1 cellular context compared by ENCODE assay signal in the genomic region with DNA sequence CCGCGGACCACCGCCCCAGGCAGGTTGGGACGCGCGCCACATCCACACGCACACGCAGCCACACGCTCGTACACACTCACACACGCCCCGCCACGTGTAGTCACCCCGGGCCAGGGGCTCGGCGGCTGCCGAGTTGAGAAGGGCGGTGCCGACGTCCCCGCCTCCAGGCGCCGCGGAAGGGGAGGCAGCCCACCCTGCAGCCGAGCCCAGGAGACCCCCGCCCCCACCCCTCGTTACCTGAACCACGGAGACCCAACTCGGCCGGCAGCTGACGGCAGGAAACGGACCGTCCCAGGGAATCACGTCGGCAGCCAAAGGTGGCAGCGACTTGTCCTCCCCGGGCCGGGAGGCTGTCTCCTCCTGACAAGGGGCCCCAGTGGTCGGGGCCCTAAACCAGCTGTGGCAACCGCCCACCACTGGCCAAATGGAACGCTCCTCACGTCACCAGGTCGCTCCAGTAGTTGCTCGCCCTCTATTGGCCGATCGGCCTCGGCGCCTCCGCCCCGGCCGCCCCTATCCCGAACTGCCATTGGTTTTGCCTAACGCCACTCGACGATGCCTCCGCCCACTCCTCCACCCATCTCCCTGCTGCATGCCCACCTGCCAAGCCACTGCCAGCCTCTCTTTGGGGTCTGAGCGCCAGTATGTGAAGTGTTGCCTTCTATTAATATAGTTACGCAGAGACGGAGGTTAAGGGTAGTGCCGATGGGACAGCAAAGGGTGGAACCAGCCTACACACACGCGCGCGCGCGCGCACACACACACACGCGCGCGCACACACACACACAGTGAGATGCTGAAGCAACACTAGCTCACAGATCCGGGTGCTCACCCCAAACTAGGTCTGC.
TF ChIP-seq lines count a peak whose summit lies in the region.

Gene ZDHHC9 (minus strand): TSS at position 428 of the 848 bp plus-strand sequence. CDS start 1,941 bp downstream, outside the sequence.

TF ChIP-seq in HEK293, 187 proteins besides CTCF, POLR2A, EP300 and RAD21 (continued from another document and continues in another):
- TF ChIP-seq, protein P1, sequence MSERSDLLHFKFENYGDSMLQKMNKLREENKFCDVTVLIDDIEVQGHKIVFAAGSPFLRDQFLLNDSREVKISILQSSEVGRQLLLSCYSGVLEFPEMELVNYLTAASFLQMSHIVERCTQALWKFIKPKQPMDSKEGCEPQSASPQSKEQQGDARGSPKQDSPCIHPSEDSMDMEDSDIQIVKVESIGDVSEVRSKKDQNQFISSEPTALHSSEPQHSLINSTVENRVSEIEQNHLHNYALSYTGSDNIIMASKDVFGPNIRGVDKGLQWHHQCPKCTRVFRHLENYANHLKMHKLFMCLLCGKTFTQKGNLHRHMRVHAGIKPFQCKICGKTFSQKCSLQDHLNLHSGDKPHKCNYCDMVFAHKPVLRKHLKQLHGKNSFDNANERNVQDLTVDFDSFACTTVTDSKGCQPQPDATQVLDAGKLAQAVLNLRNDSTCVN (tag by site-specific recombination; optimal IDR thresholded peaks at IDR 0.05) = peak; percentile 87
- no peak for TF ChIP-seq ZNF530 (tag by site-specific recombination; IDR thresholded peaks at IDR 0.05; ENCODE audit: low read depth)
- no peak for TF ChIP-seq ZNF677 (tag by site-specific recombination; IDR thresholded peaks at IDR 0.05)
- peak; percentile 98 for TF ChIP-seq HIC1 (tag by site-specific recombination; IDR thresholded peaks at IDR 0.05)
- no peak for TF ChIP-seq ZNF423 (tag by site-specific recombination; IDR thresholded peaks at IDR 0.05)
- TF ChIP-seq ZNF391 (tag by site-specific recombination; IDR thresholded peaks at IDR 0.05; ENCODE audit: borderline replicate concordance, low read depth) = no peak
- TF ChIP-seq, protein P2, sequence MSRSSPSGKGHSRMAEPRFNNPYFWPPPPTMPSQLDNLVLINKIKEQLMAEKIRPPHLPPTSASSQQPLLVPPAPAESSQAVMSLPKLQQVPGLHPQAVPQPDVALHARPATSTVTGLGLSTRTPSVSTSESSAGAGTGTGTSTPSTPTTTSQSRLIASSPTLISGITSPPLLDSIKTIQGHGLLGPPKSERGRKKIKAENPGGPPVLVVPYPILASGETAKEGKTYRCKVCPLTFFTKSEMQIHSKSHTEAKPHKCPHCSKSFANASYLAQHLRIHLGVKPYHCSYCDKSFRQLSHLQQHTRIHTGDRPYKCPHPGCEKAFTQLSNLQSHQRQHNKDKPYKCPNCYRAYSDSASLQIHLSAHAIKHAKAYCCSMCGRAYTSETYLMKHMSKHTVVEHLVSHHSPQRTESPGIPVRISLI (tag by site-specific recombination; IDR thresholded peaks at IDR 0.05) = no peak
- no peak for TF ChIP-seq ZNF518A (tag by site-specific recombination; conservative IDR thresholded peaks at IDR 0.05; ENCODE audit: low read depth)
- TF ChIP-seq ZFP3 (tag by site-specific recombination; IDR thresholded peaks at IDR 0.05; ENCODE audit: low read depth) = no peak
- no peak for TF ChIP-seq ZNF19 (tag by site-specific recombination; IDR thresholded peaks at IDR 0.05; ENCODE audit: low read depth)
- TF ChIP-seq WT1 (tag by site-specific recombination; IDR thresholded peaks at IDR 0.05) = peak; percentile 67
- no peak for TF ChIP-seq ZNF426 (tag by site-specific recombination; IDR thresholded peaks at IDR 0.05)
- TF ChIP-seq ZNF521 (tag by site-specific recombination; IDR thresholded peaks at IDR 0.05) = no peak
- no peak for TF ChIP-seq ZNF266 (tag by site-specific recombination; IDR thresholded peaks at IDR 0.05; ENCODE audit: low read depth)
- TF ChIP-seq ZNF404 (tag by site-specific recombination; IDR thresholded peaks at IDR 0.05) = no peak
- TF ChIP-seq PRDM6 (tag by site-specific recombination; IDR thresholded peaks at IDR 0.05) = no peak
- TF ChIP-seq ZNF324 (tag by site-specific recombination; IDR thresholded peaks at IDR 0.05) = no peak
- no peak for TF ChIP-seq ZNF311 (tag by site-specific recombination; IDR thresholded peaks at IDR 0.05; ENCODE audit: borderline replicate concordance)
- TF ChIP-seq ZNF169 (tag by site-specific recombination; IDR thresholded peaks at IDR 0.05) = no peak
- TF ChIP-seq ZNF560 (tag by site-specific recombination; IDR thresholded peaks at IDR 0.05; ENCODE audit: borderline replicate concordance) = no peak
- TF ChIP-seq ZNF837 (tag by site-specific recombination; IDR thresholded peaks at IDR 0.05) = no peak
- no peak for TF ChIP-seq ZNF140 (tag by site-specific recombination; IDR thresholded peaks at IDR 0.05)
- peak; percentile 24; the same call in 1 of the 2 replicates for TF ChIP-seq YY1 (tag by site-specific recombination; IDR thresholded peaks at IDR 0.05)
- no peak for TF ChIP-seq ZNF654 (tag by site-specific recombination; IDR thresholded peaks at IDR 0.05; ENCODE audit: low read depth)
- no peak for TF ChIP-seq ZSCAN16 (tag by site-specific recombination; IDR thresholded peaks at IDR 0.05)
- TF ChIP-seq TCF7L2 (IDR thresholded peaks at IDR 0.05; ENCODE audit: borderline replicate concordance, low read depth, low read length) = no peak
- no peak for TF ChIP-seq ZNF394 (tag by site-specific recombination; IDR thresholded peaks at IDR 0.05; ENCODE audit: borderline replicate concordance)
- no peak for TF ChIP-seq ZNF174 (tag by site-specific recombination; IDR thresholded peaks at IDR 0.05)
- no peak for TF ChIP-seq ZNF791 (tag by site-specific recombination; IDR thresholded peaks at IDR 0.05)
- TF ChIP-seq ZNF121 (tag by site-specific recombination; IDR thresholded peaks at IDR 0.05) = no peak
- no peak for TF ChIP-seq ZNF175 (tag by site-specific recombination; IDR thresholded peaks at IDR 0.05)
- TF ChIP-seq OSR2 (tag by site-specific recombination; IDR thresholded peaks at IDR 0.05) = no peak
- no peak for TF ChIP-seq ZNF184 (tag by site-specific recombination; IDR thresholded peaks at IDR 0.05)
- TF ChIP-seq, protein P3, sequence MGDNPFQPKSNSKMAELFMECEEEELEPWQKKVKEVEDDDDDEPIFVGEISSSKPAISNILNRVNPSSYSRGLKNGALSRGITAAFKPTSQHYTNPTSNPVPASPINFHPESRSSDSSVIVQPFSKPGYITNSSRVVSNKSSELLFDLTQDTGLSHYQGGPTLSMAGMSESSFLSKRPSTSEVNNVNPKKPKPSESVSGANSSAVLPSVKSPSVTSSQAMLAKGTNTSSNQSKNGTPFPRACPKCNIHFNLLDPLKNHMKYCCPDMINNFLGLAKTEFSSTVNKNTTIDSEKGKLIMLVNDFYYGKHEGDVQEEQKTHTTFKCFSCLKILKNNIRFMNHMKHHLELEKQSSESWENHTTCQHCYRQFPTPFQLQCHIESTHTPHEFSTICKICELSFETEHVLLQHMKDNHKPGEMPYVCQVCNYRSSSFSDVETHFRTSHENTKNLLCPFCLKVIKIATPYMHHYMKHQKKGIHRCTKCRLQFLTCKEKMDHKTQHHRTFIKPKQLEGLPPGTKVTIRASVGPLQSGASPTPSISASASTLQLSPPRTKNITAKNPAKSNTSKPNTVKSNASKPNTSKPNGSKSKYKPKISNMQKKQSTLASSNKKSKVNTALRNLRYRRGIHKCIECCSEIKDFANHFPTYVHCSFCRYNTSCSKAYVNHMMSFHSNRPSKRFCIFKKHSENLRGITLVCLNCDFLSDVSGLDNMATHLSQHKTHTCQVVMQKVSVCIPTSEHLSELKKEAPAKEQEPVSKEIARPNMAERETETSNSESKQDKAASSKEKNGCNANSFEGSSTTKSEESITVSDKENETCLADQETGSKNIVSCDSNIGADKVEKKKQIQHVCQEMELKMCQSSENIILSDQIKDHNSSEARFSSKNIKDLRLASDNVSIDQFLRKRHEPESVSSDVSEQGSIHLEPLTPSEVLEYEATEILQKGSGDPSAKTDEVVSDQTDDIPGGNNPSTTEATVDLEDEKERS (tag by site-specific recombination; IDR thresholded peaks at IDR 0.05) = no peak
- TF ChIP-seq ZNF292 (tag by site-specific recombination; IDR thresholded peaks at IDR 0.05; ENCODE audit: borderline replicate concordance, low read depth) = no peak
- TF ChIP-seq FEZF1 (tag by site-specific recombination; IDR thresholded peaks at IDR 0.05) = no peak
- peak; percentile 84 for TF ChIP-seq KLF1 (tag by site-specific recombination; IDR thresholded peaks at IDR 0.05)
- no peak for TF ChIP-seq ZNF138 (tag by site-specific recombination; IDR thresholded peaks at IDR 0.05; ENCODE audit: borderline replicate concordance)
- TF ChIP-seq, protein P4, sequence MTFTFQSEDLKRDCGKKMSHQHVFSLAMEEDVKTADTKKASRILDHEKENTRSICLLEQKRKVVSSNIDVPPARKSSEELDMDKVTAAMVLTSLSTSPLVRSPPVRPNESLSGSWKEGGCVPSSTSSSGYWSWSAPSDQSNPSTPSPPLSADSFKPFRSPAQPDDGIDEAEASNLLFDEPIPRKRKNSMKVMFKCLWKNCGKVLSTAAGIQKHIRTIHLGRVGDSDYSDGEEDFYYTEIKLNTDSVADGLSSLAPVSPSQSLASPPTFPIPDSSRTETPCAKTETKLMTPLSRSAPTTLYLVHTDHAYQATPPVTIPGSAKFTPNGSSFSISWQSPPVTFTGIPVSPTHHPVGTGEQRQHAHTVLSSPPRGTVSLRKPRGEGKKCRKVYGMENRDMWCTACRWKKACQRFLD (tag by site-specific recombination; IDR thresholded peaks at IDR 0.05) = no peak
- no peak for TF ChIP-seq GLI2 (tag by site-specific recombination; IDR thresholded peaks at IDR 0.05; ENCODE audit: borderline replicate concordance, low read depth)
- TF ChIP-seq KLF10 (tag by site-specific recombination; IDR thresholded peaks at IDR 0.05) = peak; percentile 87
- no peak for TF ChIP-seq ZNF621 (tag by site-specific recombination; IDR thresholded peaks at IDR 0.05)
- TF ChIP-seq ZNF747 (tag by site-specific recombination; IDR thresholded peaks at IDR 0.05) = no peak
- TF ChIP-seq, protein P5, sequence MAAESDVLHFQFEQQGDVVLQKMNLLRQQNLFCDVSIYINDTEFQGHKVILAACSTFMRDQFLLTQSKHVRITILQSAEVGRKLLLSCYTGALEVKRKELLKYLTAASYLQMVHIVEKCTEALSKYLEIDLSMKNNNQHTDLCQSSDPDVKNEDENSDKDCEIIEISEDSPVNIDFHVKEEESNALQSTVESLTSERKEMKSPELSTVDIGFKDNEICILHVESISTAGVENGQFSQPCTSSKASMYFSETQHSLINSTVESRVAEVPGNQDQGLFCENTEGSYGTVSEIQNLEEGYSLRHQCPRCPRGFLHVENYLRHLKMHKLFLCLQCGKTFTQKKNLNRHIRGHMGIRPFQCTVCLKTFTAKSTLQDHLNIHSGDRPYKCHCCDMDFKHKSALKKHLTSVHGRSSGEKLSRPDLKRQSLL (tag by site-specific recombination; IDR thresholded peaks at IDR 0.05) = no peak
- TF ChIP-seq ZNF202 (tag by site-specific recombination; IDR thresholded peaks at IDR 0.05; ENCODE audit: borderline replicate concordance) = no peak
